ENCODE assay signal across 1 cellular context in the genomic region with DNA sequence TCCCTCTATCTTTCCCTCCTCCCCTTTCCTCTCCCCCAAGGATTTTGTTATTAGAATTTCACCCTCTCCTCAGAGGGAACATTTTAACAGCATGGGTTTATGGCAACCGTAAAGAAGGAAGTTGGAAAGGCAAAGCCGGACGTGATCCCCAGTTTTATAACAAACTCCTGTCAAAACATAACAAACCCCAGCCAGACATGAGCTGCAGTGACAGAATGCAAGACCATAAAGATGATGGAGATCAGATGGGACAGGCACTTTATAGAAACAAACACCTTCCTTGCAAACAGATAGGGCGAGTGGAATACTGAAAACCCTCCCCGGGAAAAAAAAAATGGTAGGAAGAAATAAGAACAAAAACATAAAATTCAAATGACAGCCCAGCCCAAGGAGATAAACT.
TF ChIP-seq lines count a peak whose summit lies in the region.

No MANE protein-coding gene starts in this region.

TF ChIP-seq in IMR-90, 13 proteins besides CTCF, POLR2A, EP300 and RAD21:
- no peak for TF ChIP-seq MAZ (IDR thresholded peaks at IDR 0.05; ENCODE audit: borderline replicate concordance, low read depth, low read length)
- TF ChIP-seq SMC3 (IDR thresholded peaks at IDR 0.05; ENCODE audit: low read depth, low read length), result no peak
- no peak for TF ChIP-seq RFX5 (IDR thresholded peaks at IDR 0.05; ENCODE audit: low read depth, low read length)
